ENCODE assay signal across 15 cellular contexts in genomic region chr12:25875661-25876060, GRCh38.
DNase-seq lines count a peak whose midpoint lies in the region; ATAC-seq lines count a peak whose summit lies in the region.
"Had no signal": no experiment of that assay in that cellular context is flagged by ENCODE, and none has a peak within 500 bp of the region (broad histone marks: within the 10 kb centered on the region; RNA-seq: fewer than 3 reads in every experiment).

No MANE protein-coding gene starts in this region.

- H3K9ac ChIP-seq in HUES6 (ENCODE audit: low read length), result no peak overlapping the region

- DNase-seq in dedifferentiated amniotic fluid mesenchymal stem cell (ENCODE audit: extremely low spot score) (peak; percentile 51), fibroblast of the conjunctiva (ENCODE audit: low read depth) (peak; percentile 0), DMS 273 (lab: John Stamatoyannopoulos, UW; ENCODE audit: unreplicated experiment) (no peak), mucosa of gallbladder (ENCODE audit: low spot score) (no peak)
- DNase-seq in activated CD4-positive, alpha-beta T cell treated with anti-CD3 and anti-CD28 coated beads for 4 hours, result no peak
- DNase-seq: ACHN; CD4-positive, CD25-positive, alpha-beta regulatory T cell; DMS53; HCEC 1CT; NCI-H187; NCI-H2171 treated with DMSO at 0.1 percent for 48 hours; NCI-H748 treated with DMSO at 0.1 percent for 48 hours; PC-3 had no signal

- no peaks in the 10 kb centered on the region for H3K27me3 ChIP-seq in HUES6 (ENCODE audit: control insufficient read depth, insufficient read depth, low read length)

- peaks cover 6% of the 10 kb centered on the region for H3K4me1 ChIP-seq in HUES6 (ENCODE audit: control insufficient read depth, insufficient read depth, low read length)

- no peaks in the 10 kb centered on the region for H3K36me3 ChIP-seq in HUES6 (ENCODE audit: control insufficient read depth, insufficient read depth, low read length)

- H3K4me3 ChIP-seq in HUES6 (ENCODE audit: low read depth, low read length), result no peak overlapping the region

- ATAC-seq in GM18868 (IDR thresholded peaks at IDR 0.05; ENCODE audit: unreplicated experiment), result no peak
- ATAC-seq: PC-3 had no signal

- H3K9me3 ChIP-seq in HUES6 (ENCODE audit: control insufficient read depth, insufficient read depth, low read depth, low read length), result no peaks in the 10 kb centered on the region; the same call in 1 of the 2 replicates

- H3K27ac ChIP-seq in HUES6 (ENCODE audit: low read depth, low read length), result peak overlapping the region; percentile 26; the same call in 1 of the 2 replicates

Comparison
In these comparisons a context has a peak if more than half of its experiments do, and no peak if none do; other contexts are left out.
1. DNase-seq: peak in dedifferentiated amniotic fluid mesenchymal stem cell (single experiment) and fibroblast of the conjunctiva (single experiment); none in activated CD4-positive, alpha-beta T cell treated with anti-CD3 and anti-CD28 coated beads for 4 hours (0 of 2), DMS 273 (single experiment) and mucosa of gallbladder (single experiment).